ENCODE assay signal across 9 cellular contexts in the genomic region with DNA sequence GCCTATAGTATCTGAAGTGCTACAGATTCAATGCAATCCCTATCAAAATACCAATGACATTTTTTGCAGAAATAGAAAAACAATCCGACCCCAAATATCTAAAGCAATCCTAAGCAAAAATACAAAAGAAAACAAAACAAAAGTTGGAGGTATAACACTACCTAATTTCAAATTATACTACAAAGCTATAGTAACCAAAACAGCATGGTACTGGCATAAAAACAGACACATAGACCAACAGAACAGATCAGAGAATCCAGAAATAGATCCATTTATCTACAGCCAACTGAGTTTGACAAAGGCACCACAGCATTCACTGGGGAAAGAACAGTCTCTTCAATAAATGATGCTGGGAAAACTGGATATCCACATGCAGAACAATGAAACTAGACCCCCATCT.
"Had no signal": no experiment of that assay in that cellular context is flagged by ENCODE, and none has a peak within 500 bp of the region (broad histone marks: within the 10 kb centered on the region; RNA-seq: fewer than 3 reads in every experiment).

No MANE protein-coding gene starts in this region.

- H3K27ac Mint-ChIP-seq: IgD-negative memory B cell had no signal

- H3K27me3 Mint-ChIP-seq: IgD-negative memory B cell had no signal

- H3K4me1 ChIP-seq: HAP-1 had no signal

- H3K4me3 Mint-ChIP-seq: IgD-negative memory B cell had no signal

- H3K36me3 ChIP-seq: HAP-1 had no signal

- DNase-seq: GM23248, GOT3, H7, KG1 had no signal

- H3K9ac ChIP-seq: GM23248 had no signal

- ATAC-seq: HCT116, HepG2 had no signal

- H3K27ac ChIP-seq: GM23248, HL-60 had no signal

- H3K4me3 ChIP-seq: GM23248, HAP-1 had no signal
